23 cellular contexts compared by ENCODE assay signal in genomic region chr2:7574385-7574784, GRCh38.
"Had no signal": no experiment of that assay in that cellular context is flagged by ENCODE, and none has a peak within 500 bp of the region (broad histone marks: within the 10 kb centered on the region; RNA-seq: fewer than 3 reads in every experiment).

No MANE protein-coding gene starts in this region.

- H3K27me3 ChIP-seq: gastrocnemius medialis, left lung had no signal

- H3K4me1 Mint-ChIP-seq: mesothelial cell of epicardium had no signal

- H3K4me3 ChIP-seq: coronary artery, dorsolateral prefrontal cortex, esophagus squamous epithelium, gastrocnemius medialis, heart right ventricle, left lung, lower lobe of right lung had no signal

- H3K27ac Mint-ChIP-seq: mesothelial cell of epicardium had no signal

- H3K27ac ChIP-seq: coronary artery, esophagus squamous epithelium, gastrocnemius medialis, heart right ventricle, left lung, lower lobe of right lung had no signal

- H3K4me3 Mint-ChIP-seq: mesothelial cell of epicardium had no signal

- H3K4me1 ChIP-seq: esophagus squamous epithelium, gastrocnemius medialis, heart right ventricle, left lung, lower lobe of right lung had no signal

- H3K36me3 ChIP-seq: esophagus squamous epithelium, gastrocnemius medialis, heart right ventricle, left lung, lower lobe of right lung had no signal

- FAIRE-seq: colon, endothelial cell of umbilical vein, islet of Langerhans, keratinocyte had no signal

- DNase-seq: dermis blood vessel endothelial cell; dorsolateral prefrontal cortex; effector CD4-positive, alpha-beta T cell; effector memory CD4-positive, alpha-beta T cell; esophagus squamous epithelium; foreskin fibroblast; foreskin melanocyte; gastrocnemius medialis; glutamatergic neuron; head of caudate nucleus; heart right ventricle; hippocampal formation; left cardiac atrium; left lung; left ventricle myocardium superior; lower lobe of right lung; mesenchymal stem cell had no signal

- H3K9me3 ChIP-seq: gastrocnemius medialis had no signal
